Comparison of ENCODE assay signal across 10 cellular contexts in the genomic region with DNA sequence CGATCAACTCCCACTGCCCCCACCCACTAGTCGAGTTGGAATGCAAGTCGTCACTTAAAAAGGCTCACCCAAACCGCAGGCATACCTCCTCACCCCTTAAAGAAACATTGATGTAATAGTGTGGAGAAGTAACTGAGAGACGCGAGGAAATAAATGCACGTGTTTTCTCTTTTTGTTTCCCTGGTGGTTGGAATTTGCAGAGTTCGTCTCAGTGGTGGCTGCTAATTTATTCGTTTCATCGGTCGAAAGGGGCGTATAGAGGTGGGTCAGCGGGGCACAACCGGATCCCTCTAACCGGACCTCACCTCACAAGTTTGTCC. TPM values are rescaled to one million over a fixed set of nuclear protein-coding genes. Genes with fewer than 3 reads are reported as not detected.
DNase-seq lines count a peak whose midpoint lies in the region; ATAC-seq and TF ChIP-seq lines count a peak whose summit lies in the region.
"Had no signal": no experiment of that assay in that cellular context is flagged by ENCODE, and none has a peak within 500 bp of the region (broad histone marks: within the 10 kb centered on the region; RNA-seq: fewer than 3 reads in every experiment).

No MANE protein-coding gene starts in this region.

- H3K9ac ChIP-seq in BLaER1 treated with 17β-estradiol and CSF1 and Interleukin-3, amounts not matched to agents 10 nM and 100 nM: no peak overlapping the region

- H4K20me1 ChIP-seq in BLaER1 treated with 17β-estradiol and CSF1 and Interleukin-3, amounts not matched to agents 10 nM and 100 nM: peaks cover 0 to 49% (median 28%) of the 10 kb centered on the region in 11 experiments; a peak in 12 of 22 replicates

- ATAC-seq in gastroesophageal sphincter (no peak), HG03571 (IDR thresholded peaks at IDR 0.05; ENCODE audit: unreplicated experiment) (no peak), GM21360 (IDR thresholded peaks at IDR 0.05; ENCODE audit: unreplicated experiment) (no peak), HG03521 (IDR thresholded peaks at IDR 0.05; ENCODE audit: unreplicated experiment) (no peak)
- no peak for ATAC-seq in stimulated activated effector memory CD8-positive, alpha-beta T cell treated with anti-CD3 and anti-CD28 coated beads, Interleukin-12 subunit alpha, Interleukin-12 subunit beta, amount 100 ng/mL, for 72 hours

- H3K4me1 Mint-ChIP-seq in stimulated activated effector memory CD8-positive, alpha-beta T cell treated with anti-CD3 and anti-CD28 coated beads, Interleukin-12 subunit alpha, Interleukin-12 subunit beta, amount 100 ng/mL, for 72 hours: peaks cover 6% of the 10 kb centered on the region

- peaks cover 0 to 20% (median 12%) of the 10 kb centered on the region in 11 experiments; a peak in 11 of 22 replicates for H3K9me3 ChIP-seq in BLaER1 treated with 17β-estradiol and CSF1 and Interleukin-3, amounts not matched to agents 10 nM and 100 nM (replicated peaks in 1 of 11)
- H3K9me3 ChIP-seq in Peyer's patch (no peaks in the 10 kb centered on the region), gastroesophageal sphincter (no peaks in the 10 kb centered on the region), prostate gland (no peaks in the 10 kb centered on the region)

- H3K4me2 ChIP-seq in BLaER1 treated with 17β-estradiol and CSF1 and Interleukin-3, amounts not matched to agents 10 nM and 100 nM: peak overlapping the region; percentile 51 to 89 (median 68)

- WGBS in gastroesophageal sphincter (ENCODE audit: low coverage in 1 of 2), 2 donors: 0 to 2% methylated on average over 3 to 6 of the region's 15 CpGs
- 3% methylated on average over 15 of the region's 15 CpGs for WGBS in prostate gland

- no peak overlapping the region for H3K4me3 Mint-ChIP-seq in stimulated activated effector memory CD8-positive, alpha-beta T cell treated with anti-CD3 and anti-CD28 coated beads, Interleukin-12 subunit alpha, Interleukin-12 subunit beta, amount 100 ng/mL, for 72 hours

- peaks cover 2% of the 10 kb centered on the region for H3K9me3 Mint-ChIP-seq in stimulated activated effector memory CD8-positive, alpha-beta T cell treated with anti-CD3 and anti-CD28 coated beads, Interleukin-12 subunit alpha, Interleukin-12 subunit beta, amount 100 ng/mL, for 72 hours

- intact Hi-C loops in prostate gland (cut with DNase I): loop anchor here (10.0 kb wide), 1 partner anchor 219 kb away; no protein-coding TSS in a partner anchor

- no peak overlapping the region for H3K27ac ChIP-seq in BLaER1 treated with 17β-estradiol and CSF1 and Interleukin-3, amounts not matched to agents 10 nM and 100 nM
- H3K27ac ChIP-seq in Peyer's patch: no peak overlapping the region
- H3K27ac ChIP-seq in gastroesophageal sphincter: peak overlapping the region in 3 of 4 donors; percentile 64 to 71 (median 66)
- no peak overlapping the region for H3K27ac ChIP-seq in prostate gland

- peaks cover 16 to 25% (median 21%) of the 10 kb centered on the region in 10 experiments for H3K4me1 ChIP-seq in BLaER1 treated with 17β-estradiol and CSF1 and Interleukin-3, amounts not matched to agents 10 nM and 100 nM
- H3K4me1 ChIP-seq in Peyer's patch (peaks cover 0 to 7% (median 0%) of the 10 kb centered on the region in 4 donors), gastroesophageal sphincter (peaks cover 0 to 55% (median 14%) of the 10 kb centered on the region in 3 donors), prostate gland (replicated peaks) (peaks cover 6% of the 10 kb centered on the region)

- no peak overlapping the region for H3K27ac Mint-ChIP-seq in stimulated activated effector memory CD8-positive, alpha-beta T cell treated with anti-CD3 and anti-CD28 coated beads, Interleukin-12 subunit alpha, Interleukin-12 subunit beta, amount 100 ng/mL, for 72 hours

- DNase-seq in Peyer's patch (no peak), prostate gland (ENCODE audit: low spot score) (no peak)
- no peak for DNase-seq in stimulated activated effector memory CD8-positive, alpha-beta T cell treated with anti-CD3 and anti-CD28 coated beads, Interleukin-12 subunit alpha, Interleukin-12 subunit beta, amount 100 ng/mL, for 72 hours (ENCODE audit: low spot score in 2 of 2)

- peak overlapping the region in 8 of 10 experiments; percentile 17 to 58 (median 46); a peak in 10 of 20 replicates for H3K4me3 ChIP-seq in BLaER1 treated with 17β-estradiol and CSF1 and Interleukin-3, amounts not matched to agents 10 nM and 100 nM
- peak overlapping the region; percentile 10 to 50 (median 42) for H3K4me3 ChIP-seq in Peyer's patch
- H3K4me3 ChIP-seq in gastroesophageal sphincter: peak overlapping the region; percentile 55 to 68
- peak overlapping the region; percentile 18 to 29 for H3K4me3 ChIP-seq in prostate gland

- no peaks in the 10 kb centered on the region for H3K36me3 ChIP-seq in BLaER1 treated with 17β-estradiol and CSF1 and Interleukin-3, amounts not matched to agents 10 nM and 100 nM
- H3K36me3 ChIP-seq in Peyer's patch (no peaks in the 10 kb centered on the region), gastroesophageal sphincter (no peaks in the 10 kb centered on the region), prostate gland (no peaks in the 10 kb centered on the region)

- TF ChIP-seq POLR2A in Peyer's patch (IDR thresholded peaks at IDR 0.05) (no peak), gastroesophageal sphincter (IDR thresholded peaks at IDR 0.05) (no peak), prostate gland (IDR thresholded peaks at IDR 0.05) (no peak)

- H3K36me3 Mint-ChIP-seq in stimulated activated effector memory CD8-positive, alpha-beta T cell treated with anti-CD3 and anti-CD28 coated beads, Interleukin-12 subunit alpha, Interleukin-12 subunit beta, amount 100 ng/mL, for 72 hours: no peaks in the 10 kb centered on the region

- no peak for TF ChIP-seq CTCF in Peyer's patch (IDR thresholded peaks at IDR 0.05)
- TF ChIP-seq CTCF in gastroesophageal sphincter (IDR thresholded peaks at IDR 0.05): peak in 3 of 4 experiments; percentile 23 to 55 (median 37)
- TF ChIP-seq CTCF in prostate gland (IDR thresholded peaks at IDR 0.05): peak in 1 of 4 experiments; percentile 22

- no peak for TF ChIP-seq EP300 in gastroesophageal sphincter (IDR thresholded peaks at IDR 0.05)

- H3K27me3 ChIP-seq in BLaER1 treated with 17β-estradiol and CSF1 and Interleukin-3, amounts not matched to agents 10 nM and 100 nM: peaks cover 75 to 88% (median 79%) of the 10 kb centered on the region in 11 experiments
- H3K27me3 ChIP-seq in Peyer's patch (peaks cover 0 to 7% of the 10 kb centered on the region in 2 donors), gastroesophageal sphincter (peaks cover 32% of the 10 kb centered on the region), prostate gland (replicated peaks; ENCODE audit: insufficient read depth) (peaks cover 9% of the 10 kb centered on the region)

RNA-seq across cellular contexts. Expression of a gene that starts 5.1 kb away (rescaled TPM):
- total RNA-seq in Peyer's patch: 1 to 10 TPM in 2 of 4 donors, under 1 TPM in 1, not detected in 1; 0.19 to 2.1 (median 1.7) TPM
- 10 to 100 TPM in 1 of 4 donors, 1 to 10 TPM in 3; 1.9 to 10.6 (median 2.2) TPM for total RNA-seq in gastroesophageal sphincter
- 1 to 10 TPM; 1.1 to 1.8 TPM for total RNA-seq in prostate gland
- total RNA-seq: activated CD8-positive, alpha-beta memory T cell treated with anti-CD3 and anti-CD28 coated beads for 36 hours; mononuclear cell had no signal

Comparison
In these comparisons a context has a peak if more than half of its experiments do, and no peak if none do; other contexts are left out.
1. H3K27ac ChIP-seq: peak in gastroesophageal sphincter (3 of 4); none in BLaER1 treated with 17β-estradiol and CSF1 and Interleukin-3, amounts not matched to agents 10 nM and 100 nM (0 of 11), Peyer's patch (0 of 4) and prostate gland (0 of 2).
2. CTCF ChIP-seq: peak in gastroesophageal sphincter (3 of 4); none in Peyer's patch (0 of 6).
3. Peak in every context shown above with its lines, with median percentiles within 50 percentile points of each other: H3K4me3 ChIP-seq.